ENCODE assay signal across 1 cellular context in the genomic region with DNA sequence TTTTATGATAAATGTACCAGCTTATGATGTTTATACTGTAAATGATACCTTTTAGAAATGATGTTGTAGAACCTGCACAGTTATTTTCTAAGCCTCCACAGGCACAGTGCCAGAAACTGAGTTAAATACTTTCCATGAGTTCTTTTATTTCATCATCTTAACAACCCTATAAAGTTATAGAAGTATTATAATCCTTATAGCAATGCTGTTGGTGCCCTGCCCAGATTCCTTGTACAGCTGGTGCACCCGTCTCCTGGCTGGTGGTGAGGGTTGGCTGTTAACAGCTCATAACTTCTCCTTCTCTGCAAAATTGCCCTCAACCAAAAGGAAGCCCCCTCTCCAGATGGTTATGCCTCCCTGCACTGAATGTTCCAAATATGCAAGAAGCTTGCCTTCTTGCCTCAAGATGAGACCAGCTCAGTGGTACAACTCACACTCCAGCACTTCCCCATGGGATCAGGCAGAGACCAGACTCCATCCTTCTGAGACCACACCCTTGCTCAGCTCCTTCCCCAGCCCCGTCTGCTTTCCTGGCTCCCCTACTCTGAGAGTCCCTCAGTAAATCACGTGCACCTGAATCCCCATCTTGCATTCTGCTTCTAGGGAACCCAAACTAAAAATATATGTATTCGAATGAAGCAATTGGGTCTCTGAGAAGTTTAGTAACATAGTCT.
TF ChIP-seq lines count a peak whose summit lies in the region.

No MANE protein-coding gene starts in this region.

TF ChIP-seq in HEK293, 187 proteins besides CTCF, POLR2A, EP300 and RAD21 (continued from another document):
- TF ChIP-seq PRDM6 (tag by site-specific recombination; IDR thresholded peaks at IDR 0.05) (peak; percentile 55), BCL11A (tag by site-specific recombination; IDR thresholded peaks at IDR 0.05; ENCODE audit: low read depth) (no peak)
- TF ChIP-seq, protein P1, sequence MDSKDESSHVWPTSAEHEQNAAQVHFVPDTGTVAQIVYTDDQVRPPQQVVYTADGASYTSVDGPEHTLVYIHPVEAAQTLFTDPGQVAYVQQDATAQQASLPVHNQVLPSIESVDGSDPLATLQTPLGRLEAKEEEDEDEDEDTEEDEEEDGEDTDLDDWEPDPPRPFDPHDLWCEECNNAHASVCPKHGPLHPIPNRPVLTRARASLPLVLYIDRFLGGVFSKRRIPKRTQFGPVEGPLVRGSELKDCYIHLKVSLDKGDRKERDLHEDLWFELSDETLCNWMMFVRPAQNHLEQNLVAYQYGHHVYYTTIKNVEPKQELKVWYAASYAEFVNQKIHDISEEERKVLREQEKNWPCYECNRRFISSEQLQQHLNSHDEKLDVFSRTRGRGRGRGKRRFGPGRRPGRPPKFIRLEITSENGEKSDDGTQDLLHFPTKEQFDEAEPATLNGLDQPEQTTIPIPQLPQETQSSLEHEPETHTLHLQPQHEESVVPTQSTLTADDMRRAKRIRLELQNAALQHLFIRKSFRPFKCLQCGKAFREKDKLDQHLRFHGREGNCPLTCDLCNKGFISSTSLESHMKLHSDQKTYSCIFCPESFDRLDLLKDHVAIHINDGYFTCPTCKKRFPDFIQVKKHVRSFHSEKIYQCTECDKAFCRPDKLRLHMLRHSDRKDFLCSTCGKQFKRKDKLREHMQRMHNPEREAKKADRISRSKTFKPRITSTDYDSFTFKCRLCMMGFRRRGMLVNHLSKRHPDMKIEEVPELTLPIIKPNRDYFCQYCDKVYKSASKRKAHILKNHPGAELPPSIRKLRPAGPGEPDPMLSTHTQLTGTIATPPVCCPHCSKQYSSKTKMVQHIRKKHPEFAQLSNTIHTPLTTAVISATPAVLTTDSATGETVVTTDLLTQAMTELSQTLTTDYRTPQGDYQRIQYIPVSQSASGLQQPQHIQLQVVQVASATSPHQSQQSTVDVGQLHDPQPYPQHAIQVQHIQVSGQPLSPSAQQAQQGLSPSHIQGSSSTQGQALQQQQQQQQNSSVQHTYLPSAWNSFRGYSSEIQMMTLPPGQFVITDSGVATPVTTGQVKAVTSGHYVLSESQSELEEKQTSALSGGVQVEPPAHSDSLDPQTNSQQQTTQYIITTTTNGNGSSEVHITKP (tag by site-specific recombination; IDR thresholded peaks at IDR 0.05): peak; percentile 70
